ENCODE assay signal across 18 cellular contexts in genomic region chr10:73769396-73769795, GRCh38. TPM values are rescaled to one million over a fixed set of nuclear protein-coding genes. Genes with fewer than 3 reads are reported as not detected.
DNase-seq lines count a peak whose midpoint lies in the region; ATAC-seq, FAIRE-seq and TF ChIP-seq lines count a peak whose summit lies in the region.
"Had no signal": no experiment of that assay in that cellular context is flagged by ENCODE, and none has a peak within 500 bp of the region (broad histone marks: within the 10 kb centered on the region; RNA-seq: fewer than 3 reads in every experiment).

No MANE protein-coding gene starts in this region.

- no peak overlapping the region for H2AFZ ChIP-seq in endothelial cell of umbilical vein (ENCODE audit: low read depth, low read length)

- H3K9me3 ChIP-seq in cardiac muscle cell (ENCODE audit: low read depth) (no peaks in the 10 kb centered on the region), left ventricle myocardium inferior (replicated peaks) (no peaks in the 10 kb centered on the region), endothelial cell of umbilical vein (replicated peaks; ENCODE audit: control insufficient read depth, insufficient read depth, low read length) (no peaks in the 10 kb centered on the region), SJCRH30 (replicated peaks) (no peaks in the 10 kb centered on the region)
- H3K9me3 ChIP-seq: left lung, Peyer's patch, SK-N-SH, uterus had no signal

- peaks cover 16% of the 10 kb centered on the region for H3K79me2 ChIP-seq in endothelial cell of umbilical vein (ENCODE audit: control insufficient read depth, insufficient read depth, low read length)

- H3K36me3 ChIP-seq in cardiac muscle cell, result peaks cover 50% of the 10 kb centered on the region
- H3K36me3 ChIP-seq in left ventricle myocardium inferior, result peaks cover 80% of the 10 kb centered on the region
- peaks cover 30 to 60% of the 10 kb centered on the region in 2 experiments for H3K36me3 ChIP-seq in endothelial cell of umbilical vein (ENCODE audit: control insufficient read depth in 2 of 2, extremely low read depth in 1 of 2, insufficient read depth in 2 of 2, low read length in 2 of 2)
- H3K36me3 ChIP-seq in SJCRH30, result peaks cover 59% of the 10 kb centered on the region
- H3K36me3 ChIP-seq: uterus had no signal

- BruUV-seq in endothelial cell of umbilical vein (replicated peaks; lab: Mats Ljungman, UMichigan), result TSS peak; percentile 0

- H3K27me3 Mint-ChIP-seq in T-cell (no peaks in the 10 kb centered on the region), type B pancreatic cell (no peaks in the 10 kb centered on the region)

- no peak for FAIRE-seq in endothelial cell of umbilical vein (lab: Jason Lieb, UNC)
- FAIRE-seq: small intestine had no signal

- no peak overlapping the region for H3K9ac ChIP-seq in endothelial cell of umbilical vein (replicated peaks; ENCODE audit: extremely low read depth, insufficient read depth, low read length)
- H3K9ac ChIP-seq: SK-N-SH had no signal

- H3K4me3 ChIP-seq in cardiac muscle cell, result no peak overlapping the region
- no peak overlapping the region for H3K4me3 ChIP-seq in left ventricle myocardium inferior
- no peak overlapping the region for H3K4me3 ChIP-seq in endothelial cell of umbilical vein (replicated peaks in 1 of 3; ENCODE audit: insufficient read depth in 1 of 3, low read depth in 1 of 3, low read length in 3 of 3)
- H3K4me3 ChIP-seq in SJCRH30, result no peak overlapping the region
- H3K4me3 ChIP-seq: left lung, Peyer's patch, uterus had no signal

- H3K4me3 Mint-ChIP-seq in T-cell (peak overlapping the region in 1 of 3 donors; percentile 1), type B pancreatic cell (no peak overlapping the region)
- H3K4me3 Mint-ChIP-seq: activated T-helper 1 cell treated with anti-CD3 and anti-CD28 coated beads, Interleukin-12 subunit alpha, Interleukin-12 subunit beta, Interleukin-2, Interleukin-4 antibody, amounts not matched to agents 30 ng/mL and 10 ng/mL and 1 ng/mL, durations not matched to agents 14 hours and 24 hours and 36 hours had no signal

- DNase-seq in cardiac muscle cell (ENCODE audit: low read depth in 1 of 2, low spot score in 1 of 2) (no peak), left ventricle myocardium inferior (no peak), T-cell (no peak), endothelial cell of umbilical vein (ENCODE audit: low read depth, low spot score) (no peak), type B pancreatic cell (ENCODE audit: extremely low spot score, unreplicated experiment) (no peak), SJCRH30 (no peak), G401 (ENCODE audit: low spot score) (no peak), AG08395 (ENCODE audit: low spot score) (no peak)
- DNase-seq: glutamatergic neuron, left lung, NCI-H2171 treated with DMSO at 0.1 percent for 48 hours, NCI-H82, SK-N-SH, small intestine, substantia nigra, uterus had no signal

- H3K9me1 ChIP-seq in endothelial cell of umbilical vein (replicated peaks; ENCODE audit: control insufficient read depth, extremely low read depth, insufficient read depth, low read length), result no peaks in the 10 kb centered on the region

- ATAC-seq in T-cell (replicated peaks in 1 of 4), result no peak
- ATAC-seq: left lung had no signal

- dilution Hi-C loops in endothelial cell of umbilical vein (cut with MboI; ENCODE audit: extremely low pct_ligation_motif_present, low sequenced_read_pairs), result no loop called here

- no peak for TF ChIP-seq CTCF in cardiac muscle cell (IDR thresholded peaks at IDR 0.05; ENCODE audit: low read depth, low read length)
- TF ChIP-seq CTCF in left ventricle myocardium inferior (IDR thresholded peaks at IDR 0.05; ENCODE audit: borderline replicate concordance), result no peak
- TF ChIP-seq CTCF in endothelial cell of umbilical vein (IDR thresholded peaks at IDR 0.05; ENCODE audit: extremely low read depth in 1 of 2, insufficient read depth in 1 of 2, low read depth in 1 of 2, low read length in 2 of 2), result no peak
- TF ChIP-seq CTCF in type B pancreatic cell (conservative IDR thresholded peaks at IDR 0.05), result no peak

- peak overlapping the region; percentile 70 to 75 for H3K27ac Mint-ChIP-seq in T-cell
- peak overlapping the region; percentile 24 for H3K27ac Mint-ChIP-seq in type B pancreatic cell

- no peak for TF ChIP-seq POLR2A in endothelial cell of umbilical vein (IDR thresholded peaks at IDR 0.05; ENCODE audit: low read depth, low read length)

- no peak overlapping the region for H3K4me2 ChIP-seq in endothelial cell of umbilical vein (ENCODE audit: insufficient read depth, low read length)
- H3K4me2 ChIP-seq: SK-N-SH had no signal

- intact Hi-C loops in left ventricle myocardium inferior (cut with micrococcal nuclease), result no loop called here
- intact Hi-C loops in endothelial cell of umbilical vein (cut with micrococcal nuclease), result no loop called here

- POLR2A ChIA-PET in T-cell (lab: Charles Lee), result interaction anchor here (0.9 to 1.3 kb wide), 5 partner anchors 10 to 40 kb away, joined by 3 to 5 read pairs (median 3); no protein-coding TSS in a partner anchor
- POLR2A ChIA-PET in endothelial cell of umbilical vein (lab: Charles Lee), result no interaction called here

- H3K4me1 ChIP-seq in cardiac muscle cell (ENCODE audit: low read depth) (no peaks in the 10 kb centered on the region), left ventricle myocardium inferior (peaks cover 39% of the 10 kb centered on the region), endothelial cell of umbilical vein (ENCODE audit: control insufficient read depth, extremely low read depth, insufficient read depth, low read length) (peaks cover 11% of the 10 kb centered on the region), SJCRH30 (peaks cover 5% of the 10 kb centered on the region)

- H3K4me1 Mint-ChIP-seq in T-cell (peaks cover 33 to 51% (median 43%) of the 10 kb centered on the region in 3 donors), type B pancreatic cell (ENCODE audit: unreplicated experiment) (peaks cover 8% of the 10 kb centered on the region)

- CTCF ChIA-PET in T-cell (lab: Charles Lee) (interaction anchor here (0.7 to 1.6 kb wide), 8 partner anchors 9 to 110 kb away, joined by 3 to 5 read pairs (median 4); partner anchors contain the start of gene CHCHD1 (in 1 of the 2)), endothelial cell of umbilical vein (lab: Charles Lee) (interaction anchor here (1.5 kb wide), 1 partner anchor 11 kb away, joined by 4 read pairs; no protein-coding TSS in a partner anchor)

- H3K27me3 ChIP-seq in cardiac muscle cell, result no peaks in the 10 kb centered on the region
- no peaks in the 10 kb centered on the region for H3K27me3 ChIP-seq in left ventricle myocardium inferior (ENCODE audit: low read depth)
- H3K27me3 ChIP-seq in endothelial cell of umbilical vein (ENCODE audit: control insufficient read depth in 2 of 2, insufficient read depth in 2 of 2, low read length in 2 of 2), result no peaks in the 10 kb centered on the region
- no peaks in the 10 kb centered on the region for H3K27me3 ChIP-seq in SJCRH30
- H3K27me3 ChIP-seq: left lung, Peyer's patch, uterus had no signal

- no peaks in the 10 kb centered on the region for H4K20me1 ChIP-seq in endothelial cell of umbilical vein (replicated peaks; ENCODE audit: control insufficient read depth, extremely low read depth, insufficient read depth, low read length)

- in situ Hi-C loops in G401 (cut with HindIII; ENCODE audit: low sequenced_read_pairs), result no loop called here

- H3K9me3 Mint-ChIP-seq in T-cell (no peaks in the 10 kb centered on the region), type B pancreatic cell (no peaks in the 10 kb centered on the region)
- H3K9me3 Mint-ChIP-seq: activated T-helper 1 cell treated with anti-CD3 and anti-CD28 coated beads, Interleukin-12 subunit alpha, Interleukin-12 subunit beta, Interleukin-2, Interleukin-4 antibody, amounts not matched to agents 30 ng/mL and 10 ng/mL and 1 ng/mL, durations not matched to agents 14 hours and 24 hours and 36 hours had no signal

- H3K36me3 Mint-ChIP-seq in T-cell (peaks cover 48% of the 10 kb centered on the region), type B pancreatic cell (peaks cover 34% of the 10 kb centered on the region)

- peak overlapping the region; percentile 90 for H3K27ac ChIP-seq in cardiac muscle cell
- no peak overlapping the region for H3K27ac ChIP-seq in left ventricle myocardium inferior (replicated peaks)
- no peak overlapping the region for H3K27ac ChIP-seq in endothelial cell of umbilical vein (ENCODE audit: insufficient read depth, low read depth, low read length)
- no peak overlapping the region for H3K27ac ChIP-seq in SJCRH30
- H3K27ac ChIP-seq: left lung, uterus had no signal

RNA-seq across cellular contexts. Expression of gene CHCHD1, which starts 12.5 kb away (rescaled TPM):
- total RNA-seq in cardiac muscle cell (37.8 and 42.5 TPM in 2 replicates), left ventricle myocardium inferior (27.4 TPM), T-cell (10 to 100 TPM in 3 of 5 donors, 1 to 10 TPM in 2; 6.3 to 17.5 (median 14.2) TPM), endothelial cell of umbilical vein (31.7 and 34.9 TPM in 2 replicates), type B pancreatic cell (ENCODE audit: low replicate concordance) (32.6 and 37.1 TPM in 2 replicates)
- polyA plus RNA-seq in cardiac muscle cell (81.8 and 83.2 TPM in 2 replicates), endothelial cell of umbilical vein (32.1 and 39.2 TPM in 2 replicates)
- 35.4 and 39.9 TPM in 2 replicates for polyA plus RNA-seq in endothelial cell of umbilical vein (2011; cell fraction: cytosol; rRNA removed)
- polyA plus RNA-seq in endothelial cell of umbilical vein (2011; cell fraction: nucleus; rRNA removed), result 14.3 and 20.2 TPM in 2 replicates
- polyA plus RNA-seq in endothelial cell of umbilical vein (2012), result 69.6 and 78.9 TPM in 2 replicates
- polyA minus RNA-seq in endothelial cell of umbilical vein, result 7.8 and 9.8 TPM in 2 replicates
- polyA minus RNA-seq in endothelial cell of umbilical vein (2011; cell fraction: cytosol; rRNA and poly(A)+ RNA removed), result 17.1 TPM
- polyA minus RNA-seq in endothelial cell of umbilical vein (2011; cell fraction: nucleus; rRNA and poly(A)+ RNA removed), result 3.6 and 4.7 TPM in 2 replicates
- 78.2 and 79.1 TPM in 2 replicates for total RNA-seq in SJCRH30 (2014; rRNA removed; shearing (Covaris generic))
- total RNA-seq in G401 (2014; rRNA removed; shearing (Covaris generic)), result 65.5 and 76.8 TPM in 2 replicates

RNA-seq across cellular contexts. Expression of gene ZSWIM8, which starts 16.0 kb away (rescaled TPM):
- total RNA-seq in cardiac muscle cell (89.3 and 115 TPM in 2 replicates), left ventricle myocardium inferior (46.2 TPM), T-cell (100 to 1,000 TPM in 2 of 5 donors, 10 to 100 TPM in 3; 69.0 to 106 (median 90.8) TPM), endothelial cell of umbilical vein (111 and 112 TPM in 2 replicates), type B pancreatic cell (ENCODE audit: low replicate concordance) (131 and 139 TPM in 2 replicates)
- polyA plus RNA-seq in cardiac muscle cell (37.1 and 63.7 TPM in 2 replicates), endothelial cell of umbilical vein (230 and 372 TPM in 2 replicates)
- polyA plus RNA-seq in endothelial cell of umbilical vein (2011; cell fraction: cytosol; rRNA removed), result 68.1 and 91.4 TPM in 2 replicates
- 408 and 539 TPM in 2 replicates for polyA plus RNA-seq in endothelial cell of umbilical vein (2011; cell fraction: nucleus; rRNA removed)
- 79.2 and 116 TPM in 2 replicates for polyA plus RNA-seq in endothelial cell of umbilical vein (2012)
- polyA minus RNA-seq in endothelial cell of umbilical vein, result 162 and 169 TPM in 2 replicates
- 25.9 TPM for polyA minus RNA-seq in endothelial cell of umbilical vein (2011; cell fraction: cytosol; rRNA and poly(A)+ RNA removed)
- polyA minus RNA-seq in endothelial cell of umbilical vein (2011; cell fraction: nucleus; rRNA and poly(A)+ RNA removed), result 99.0 and 127 TPM in 2 replicates
- total RNA-seq in SJCRH30 (2014; rRNA removed; shearing (Covaris generic)), result 36.5 and 41.1 TPM in 2 replicates
- total RNA-seq in G401 (2014; rRNA removed; shearing (Covaris generic)), result 22.8 and 30.6 TPM in 2 replicates

RNA-seq across cellular contexts. Expression of gene SEC24C, which starts 25.2 kb away (rescaled TPM):
- total RNA-seq in cardiac muscle cell (68.6 and 68.7 TPM in 2 replicates), left ventricle myocardium inferior (42.2 TPM), T-cell (100 to 1,000 TPM in 1 of 5 donors, 10 to 100 TPM in 4; 77.7 to 107 (median 92.2) TPM), endothelial cell of umbilical vein (91.2 and 95.5 TPM in 2 replicates), type B pancreatic cell (ENCODE audit: low replicate concordance) (75.5 and 90.3 TPM in 2 replicates)
- polyA plus RNA-seq in cardiac muscle cell (56.6 and 65.2 TPM in 2 replicates), endothelial cell of umbilical vein (108 and 117 TPM in 2 replicates)
- 72.3 and 72.5 TPM in 2 replicates for polyA plus RNA-seq in endothelial cell of umbilical vein (2011; cell fraction: cytosol; rRNA removed)
- 225 and 244 TPM in 2 replicates for polyA plus RNA-seq in endothelial cell of umbilical vein (2011; cell fraction: nucleus; rRNA removed)
- 81.4 and 83.5 TPM in 2 replicates for polyA plus RNA-seq in endothelial cell of umbilical vein (2012)
- polyA minus RNA-seq in endothelial cell of umbilical vein, result 209 and 248 TPM in 2 replicates
- 63.2 TPM for polyA minus RNA-seq in endothelial cell of umbilical vein (2011; cell fraction: cytosol; rRNA and poly(A)+ RNA removed)
- 71.8 and 76.6 TPM in 2 replicates for polyA minus RNA-seq in endothelial cell of umbilical vein (2011; cell fraction: nucleus; rRNA and poly(A)+ RNA removed)
- 89.4 and 92.2 TPM in 2 replicates for total RNA-seq in SJCRH30 (2014; rRNA removed; shearing (Covaris generic))
- 49.0 and 54.4 TPM in 2 replicates for total RNA-seq in G401 (2014; rRNA removed; shearing (Covaris generic))

RNA-seq across cellular contexts. Expression of gene NDST2, which starts 42.0 kb away (rescaled TPM):
- total RNA-seq in cardiac muscle cell (23.7 and 61.2 TPM in 2 replicates), left ventricle myocardium inferior (11.2 TPM), T-cell (100 to 1,000 TPM in 4 of 5 donors, 10 to 100 TPM in 1; 96.1 to 119 (median 110) TPM), endothelial cell of umbilical vein (26.3 and 30.2 TPM in 2 replicates), type B pancreatic cell (ENCODE audit: low replicate concordance) (27.1 and 33.5 TPM in 2 replicates)
- polyA plus RNA-seq in cardiac muscle cell (16.6 and 21.6 TPM in 2 replicates), endothelial cell of umbilical vein (25.0 and 30.1 TPM in 2 replicates)
- polyA plus RNA-seq in endothelial cell of umbilical vein (2011; cell fraction: cytosol; rRNA removed), result 15.3 and 16.0 TPM in 2 replicates
- polyA plus RNA-seq in endothelial cell of umbilical vein (2011; cell fraction: nucleus; rRNA removed), result 56.8 and 73.6 TPM in 2 replicates
- 23.2 and 25.0 TPM in 2 replicates for polyA plus RNA-seq in endothelial cell of umbilical vein (2012)
- 43.4 and 44.0 TPM in 2 replicates for polyA minus RNA-seq in endothelial cell of umbilical vein
- polyA minus RNA-seq in endothelial cell of umbilical vein (2011; cell fraction: cytosol; rRNA and poly(A)+ RNA removed), result 2.8 TPM
- polyA minus RNA-seq in endothelial cell of umbilical vein (2011; cell fraction: nucleus; rRNA and poly(A)+ RNA removed), result 30.6 and 41.0 TPM in 2 replicates
- 19.6 and 24.5 TPM in 2 replicates for total RNA-seq in SJCRH30 (2014; rRNA removed; shearing (Covaris generic))
- total RNA-seq in G401 (2014; rRNA removed; shearing (Covaris generic)), result 3.7 and 6.9 TPM in 2 replicates
